ENCODE assay signal across 8 cellular contexts in genomic region chr2:44952143-44952805, GRCh38. TPM values are rescaled to one million over a fixed set of nuclear protein-coding genes. Genes with fewer than 3 reads are reported as not detected.
A peak's percentile ranks its signal among the peaks of the same experiment; 100 is the strongest.
DNase-seq lines count a peak whose midpoint lies in the region; ATAC-seq, FAIRE-seq and TF ChIP-seq lines count a peak whose summit lies in the region.

No MANE protein-coding gene starts in this region.

- H3K9me3 ChIP-seq in GM12878 (replicated peaks; ENCODE audit: control insufficient read depth, insufficient read depth, low read length) (no peaks in the 10 kb centered on the region; the same call in 2 of the 3 replicates), iPS-18c (ENCODE audit: control insufficient read depth, insufficient read depth, low read length) (peaks cover 4% of the 10 kb centered on the region)

- H3K4me1 ChIP-seq in GM12878 (ENCODE audit: control insufficient read depth, insufficient read depth, low read length): peaks cover 9% of the 10 kb centered on the region

- 4% methylated on average over 45 of the region's 59 CpGs for WGBS in GM12878 (ENCODE audit: insufficient coverage, insufficient replicate concordance, low lambda C conversion rate, missing lambda C conversion rate)

- no peak for TF ChIP-seq POLR2A in GM12878 (IDR thresholded peaks at IDR 0.05; ENCODE audit: low read depth, low read length)

- no peak for TF ChIP-seq EP300 in GM12878 (IDR thresholded peaks at IDR 0.05; ENCODE audit: borderline replicate concordance in 1 of 2, control insufficient read depth in 1 of 2, low read depth in 2 of 2, low read length in 2 of 2)

- H3K27ac ChIP-seq in GM12878 (ENCODE audit: control insufficient read depth, insufficient read depth): no peak overlapping the region

- in situ Hi-C loops in GM12878 (cut with MboI): loop anchor here (10.0 kb wide), 3 partner anchors 397 to 907 kb away; no protein-coding TSS in a partner anchor

- POLR2A ChIA-PET in GM12878 (lab: Charles Lee): no interaction called here

- intact Hi-C loops in GM12878 (cut with micrococcal nuclease; ENCODE audit: unreplicated experiment): loop anchor here (2.0 to 10.0 kb wide), 2 partner anchors 237 to 907 kb away; no protein-coding TSS in a partner anchor

- no peak for FAIRE-seq in GM12878 (lab: Jason Lieb, UNC)

- H3K9ac ChIP-seq in GM12878 (ENCODE audit: control insufficient read depth, insufficient read depth, low read length): no peak overlapping the region

- ATAC-seq in GM21786 (IDR thresholded peaks at IDR 0.05; ENCODE audit: unreplicated experiment): peak; percentile 60
- ATAC-seq in GM12878: peak; percentile 77
- ATAC-seq in GM18519 (IDR thresholded peaks at IDR 0.05; ENCODE audit: low FRiP score, unreplicated experiment): no peak
- ATAC-seq in GM21360 (IDR thresholded peaks at IDR 0.05; ENCODE audit: unreplicated experiment): no peak

- CTCF ChIA-PET in GM12878 (lab: Yijun Ruan, JAX): interaction anchor here (0.6 to 11.2 kb wide), 13 partner anchors 13 to 560 kb away, joined by 3 to 321 read pairs (median 4); no protein-coding TSS in a partner anchor

- H2AFZ ChIP-seq in GM12878 (ENCODE audit: control insufficient read depth, low read depth, low read length): peak overlapping the region; percentile 53

- BruUV-seq in GM12878 (replicated peaks; lab: Mats Ljungman, UMichigan): no TSS peak

- H3K4me3 ChIP-seq in GM12878: peak overlapping the region; percentile 46
- peak overlapping the region; percentile 41; the same call in 1 of the 2 replicates for H3K4me3 ChIP-seq in iPS-18c (ENCODE audit: insufficient read depth, low read depth, low read length)

- peak; percentile 56 to 73 (median 60) for TF ChIP-seq CTCF in GM12878 (IDR thresholded peaks at IDR 0.05 in 2 of 3, conservative IDR thresholded peaks at IDR 0.05 in 1 of 3; ENCODE audit: control insufficient read depth in 2 of 3, extremely low read depth in 1 of 3, insufficient read depth in 1 of 3, low read depth in 3 of 3, low read length in 3 of 3)

- H4K20me1 ChIP-seq in GM12878 (ENCODE audit: control insufficient read depth, insufficient read depth): no peaks in the 10 kb centered on the region; the same call in 1 of the 2 replicates

- RAD21 ChIA-PET in GM12878 (lab: Charles Lee; ENCODE audit: unreplicated experiment): interaction anchor here (0.6 to 4.0 kb wide), 6 partner anchors 181 to 709 kb away, joined by 3 to 25 read pairs (median 3); no protein-coding TSS in a partner anchor

- SMC1A ChIA-PET in GM12878 (lab: Charles Lee; ENCODE audit: uncharacterized antibody, unreplicated experiment): interaction anchor here (0.7 to 2.2 kb wide), 4 partner anchors 387 to 560 kb away, joined by 3 to 13 read pairs (median 4); no protein-coding TSS in a partner anchor

- peak; percentile 46 for TF ChIP-seq RAD21 in GM12878 (IDR thresholded peaks at IDR 0.05; ENCODE audit: insufficient read depth, low read depth, low read length)

- peak overlapping the region; percentile 86 for H3K4me2 ChIP-seq in GM12878 (ENCODE audit: control insufficient read depth, insufficient read depth)

- no peaks in the 10 kb centered on the region for H3K36me3 ChIP-seq in GM12878 (ENCODE audit: control insufficient read depth in 2 of 2, insufficient read depth in 2 of 2, low read length in 1 of 2)

- peak; percentile 66 for DNase-seq in DMS153 (lab: John Stamatoyannopoulos, UW)
- DNase-seq in NCI-H2171 (lab: John Stamatoyannopoulos, UW): peak; percentile 36
- no peak for DNase-seq in GM12878 (ENCODE audit: low read depth, low spot score)
- peak in 2 of 3 donors; percentile 35 to 42 for DNase-seq in stimulated activated CD4-positive, alpha-beta T cell treated with anti-CD3 and anti-CD28 coated beads, Interleukin-12 subunit alpha, Interleukin-12 subunit beta, amount 100 ng/mL, for 48 hours (ENCODE audit: low read depth in 2 of 3, low spot score in 1 of 3)

- no peaks in the 10 kb centered on the region for H3K79me2 ChIP-seq in GM12878 (ENCODE audit: control insufficient read depth, insufficient read depth, low read length)

- peaks cover 6 to 24% of the 10 kb centered on the region in 2 experiments for H3K27me3 ChIP-seq in GM12878 (replicated peaks in 1 of 2; ENCODE audit: control insufficient read depth in 2 of 2, insufficient read depth in 2 of 2, low read length in 1 of 2)

TF ChIP-seq in GM12878, 131 proteins besides CTCF, POLR2A, EP300 and RAD21 (continues in another document):
- TF ChIP-seq YY1 (IDR thresholded peaks at IDR 0.05; ENCODE audit: low read depth, low read length): 0 out of 2 replicates have a peak, but pooled peaks have one; percentile 45
- TF ChIP-seq KDM1A (IDR thresholded peaks at IDR 0.05; ENCODE audit: borderline replicate concordance): no peak
- TF ChIP-seq, protein P1, sequence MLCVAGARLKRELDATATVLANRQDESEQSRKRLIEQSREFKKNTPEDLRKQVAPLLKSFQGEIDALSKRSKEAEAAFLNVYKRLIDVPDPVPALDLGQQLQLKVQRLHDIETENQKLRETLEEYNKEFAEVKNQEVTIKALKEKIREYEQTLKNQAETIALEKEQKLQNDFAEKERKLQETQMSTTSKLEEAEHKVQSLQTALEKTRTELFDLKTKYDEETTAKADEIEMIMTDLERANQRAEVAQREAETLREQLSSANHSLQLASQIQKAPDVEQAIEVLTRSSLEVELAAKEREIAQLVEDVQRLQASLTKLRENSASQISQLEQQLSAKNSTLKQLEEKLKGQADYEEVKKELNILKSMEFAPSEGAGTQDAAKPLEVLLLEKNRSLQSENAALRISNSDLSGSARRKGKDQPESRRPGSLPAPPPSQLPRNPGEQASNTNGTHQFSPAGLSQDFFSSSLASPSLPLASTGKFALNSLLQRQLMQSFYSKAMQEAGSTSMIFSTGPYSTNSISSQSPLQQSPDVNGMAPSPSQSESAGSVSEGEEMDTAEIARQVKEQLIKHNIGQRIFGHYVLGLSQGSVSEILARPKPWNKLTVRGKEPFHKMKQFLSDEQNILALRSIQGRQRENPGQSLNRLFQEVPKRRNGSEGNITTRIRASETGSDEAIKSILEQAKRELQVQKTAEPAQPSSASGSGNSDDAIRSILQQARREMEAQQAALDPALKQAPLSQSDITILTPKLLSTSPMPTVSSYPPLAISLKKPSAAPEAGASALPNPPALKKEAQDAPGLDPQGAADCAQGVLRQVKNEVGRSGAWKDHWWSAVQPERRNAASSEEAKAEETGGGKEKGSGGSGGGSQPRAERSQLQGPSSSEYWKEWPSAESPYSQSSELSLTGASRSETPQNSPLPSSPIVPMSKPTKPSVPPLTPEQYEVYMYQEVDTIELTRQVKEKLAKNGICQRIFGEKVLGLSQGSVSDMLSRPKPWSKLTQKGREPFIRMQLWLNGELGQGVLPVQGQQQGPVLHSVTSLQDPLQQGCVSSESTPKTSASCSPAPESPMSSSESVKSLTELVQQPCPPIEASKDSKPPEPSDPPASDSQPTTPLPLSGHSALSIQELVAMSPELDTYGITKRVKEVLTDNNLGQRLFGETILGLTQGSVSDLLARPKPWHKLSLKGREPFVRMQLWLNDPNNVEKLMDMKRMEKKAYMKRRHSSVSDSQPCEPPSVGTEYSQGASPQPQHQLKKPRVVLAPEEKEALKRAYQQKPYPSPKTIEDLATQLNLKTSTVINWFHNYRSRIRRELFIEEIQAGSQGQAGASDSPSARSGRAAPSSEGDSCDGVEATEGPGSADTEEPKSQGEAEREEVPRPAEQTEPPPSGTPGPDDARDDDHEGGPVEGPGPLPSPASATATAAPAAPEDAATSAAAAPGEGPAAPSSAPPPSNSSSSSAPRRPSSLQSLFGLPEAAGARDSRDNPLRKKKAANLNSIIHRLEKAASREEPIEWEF (IDR thresholded peaks at IDR 0.05; ENCODE audit: insufficient replicate concordance, low read depth, low read length): no peak
- TF ChIP-seq, protein P2, sequence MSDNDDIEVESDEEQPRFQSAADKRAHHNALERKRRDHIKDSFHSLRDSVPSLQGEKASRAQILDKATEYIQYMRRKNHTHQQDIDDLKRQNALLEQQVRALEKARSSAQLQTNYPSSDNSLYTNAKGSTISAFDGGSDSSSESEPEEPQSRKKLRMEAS (IDR thresholded peaks at IDR 0.05; ENCODE audit: low read depth, low read length): no peak
- peak; percentile 29; the same call in 1 of the 2 replicates for TF ChIP-seq GATAD2B (conservative IDR thresholded peaks at IDR 0.05; ENCODE audit: low read depth)

RNA-seq across cellular contexts. Expression of gene SIX3, which starts 10.8 kb away (rescaled TPM):
- total RNA-seq in GM12878 (2013; cell fraction: nucleolus; rRNA removed): 0.15 and 0.49 TPM in 2 replicates
- total RNA-seq in GM12878 (2014; rRNA removed) (not detected in 2 replicates), GM12878 (2014; rRNA removed; fragmentation: Illumina TruSeq; extraction: Trizol) (not detected in 2 replicates), GM12878 (2021) (0.21 and 0.26 TPM in 2 replicates)
- polyA plus RNA-seq in GM12878 (2011; ENCODE audit: low read depth): not detected
- polyA plus RNA-seq in GM12878 (2011; rRNA removed) (not detected in 2 replicates), GM12878 (2014; fragmentation: Illumina TruSeq; extraction: Trizol) (0.14 and 0.19 TPM in 2 replicates), GM12878 (2014; fragmentation: Nextera tagmentation; extraction: Ambion mirVana) (under 1 TPM; 0.05 TPM), GM12878 (2014; rRNA removed) (0.33 and 0.42 TPM in 2 replicates), GM12878 (2016; fragmentation: Nextera tagmentation; extraction: Ambion mirVana) (under 1 TPM in 1 of 2 experiments, not detected in 1; 0.07 TPM)
- polyA plus RNA-seq in GM12878 (2011; cell fraction: cytosol; rRNA removed): not detected in 2 replicates
- not detected in 2 replicates for polyA plus RNA-seq in GM12878 (2011; cell fraction: nucleus; rRNA removed)
- 0.10 TPM in 1 of 2 replicates, not detected in the other for polyA plus RNA-seq in GM12878 (2012)
- not detected in 2 replicates for polyA minus RNA-seq in GM12878 (2011; rRNA and poly(A)+ RNA removed)
- not detected in 2 replicates for polyA minus RNA-seq in GM12878 (2011; cell fraction: cytosol; rRNA and poly(A)+ RNA removed)
- not detected in 2 replicates for polyA minus RNA-seq in GM12878 (2011; cell fraction: nucleus; rRNA and poly(A)+ RNA removed)

RNA-seq across cellular contexts. Expression of gene SIX2, which starts 57.0 kb away (rescaled TPM):
- not detected in 2 replicates for total RNA-seq in GM12878 (2013; cell fraction: nucleolus; rRNA removed)
- not detected in 2 replicates for total RNA-seq in GM12878 (2014; rRNA removed)
- total RNA-seq in GM12878 (2014; rRNA removed; fragmentation: Illumina TruSeq; extraction: Trizol): not detected in 2 replicates
- not detected in 2 replicates for total RNA-seq in GM12878 (2021)
- not detected for polyA plus RNA-seq in GM12878 (2011; ENCODE audit: low read depth)
- not detected in 2 replicates for polyA plus RNA-seq in GM12878 (2011; rRNA removed)
- not detected in 2 replicates for polyA plus RNA-seq in GM12878 (2011; cell fraction: cytosol; rRNA removed)
- not detected in 2 replicates for polyA plus RNA-seq in GM12878 (2011; cell fraction: nucleus; rRNA removed)
- polyA plus RNA-seq in GM12878 (2012): not detected in 2 replicates
- polyA plus RNA-seq in GM12878 (2014; fragmentation: Illumina TruSeq; extraction: Trizol): not detected in 2 replicates
- polyA plus RNA-seq in GM12878 (2014; fragmentation: Nextera tagmentation; extraction: Ambion mirVana): not detected
- polyA plus RNA-seq in GM12878 (2014; rRNA removed): not detected in 2 replicates
- not detected for polyA plus RNA-seq in GM12878 (2016; fragmentation: Nextera tagmentation; extraction: Ambion mirVana)
- not detected in 2 replicates for polyA minus RNA-seq in GM12878 (2011; rRNA and poly(A)+ RNA removed)
- polyA minus RNA-seq in GM12878 (2011; cell fraction: cytosol; rRNA and poly(A)+ RNA removed): 0.42 TPM in 1 of 2 replicates, not detected in the other
- not detected in 2 replicates for polyA minus RNA-seq in GM12878 (2011; cell fraction: nucleus; rRNA and poly(A)+ RNA removed)

Comparison
In these comparisons a context has a peak if more than half of its experiments do, and no peak if none do; other contexts are left out.
1. ATAC-seq: peak in GM21786 (single experiment) and GM12878 (single experiment); none in GM18519 (single experiment) and GM21360 (single experiment).